In genomic region chr2:85248741-85249524, GRCh38 we compare ENCODE assay signal across 8 cellular contexts.
DNase-seq lines count a peak whose midpoint lies in the region; TF ChIP-seq lines count a peak whose summit lies in the region.

No MANE protein-coding gene starts in this region.

- H3K9me3 ChIP-seq in GM23248 (ENCODE audit: low read depth) (no peaks in the 10 kb centered on the region), WERI-Rb-1 (ENCODE audit: severe bottlenecking) (no peaks in the 10 kb centered on the region), adrenal gland (replicated peaks in 1 of 3) (no peaks in the 10 kb centered on the region)

- H3K9me3 Mint-ChIP-seq in CD14-positive monocyte = peaks cover 0 to 3% (median 0%) of the 10 kb centered on the region in 7 donors

- H3K4me1 ChIP-seq in GM23248 (ENCODE audit: insufficient read depth) (peaks cover 35% of the 10 kb centered on the region), adrenal gland (replicated peaks in 1 of 2) (peaks cover 0 to 14% of the 10 kb centered on the region in 2 donors)

- H3K36me3 Mint-ChIP-seq in CD14-positive monocyte = no peaks in the 10 kb centered on the region

- H3K27ac Mint-ChIP-seq in CD14-positive monocyte = no peak overlapping the region

- no peak overlapping the region for H2AFZ ChIP-seq in GM23248

- DNase-seq in GM23248 (peak; percentile 90), WERI-Rb-1 (no peak), glomerular visceral epithelial cell (ENCODE audit: extremely low spot score) (peak; percentile 51), renal cortical epithelial cell (ENCODE audit: low read depth) (peak; percentile 85), KG1 (lab: John Stamatoyannopoulos, UW) (no peak), CD14-positive monocyte (ENCODE audit: low spot score) (no peak), adrenal gland (no peak), NCI-H345 (lab: John Stamatoyannopoulos, UW) (no peak)

- H3K4me3 ChIP-seq in GM23248 (peak overlapping the region; percentile 36), WERI-Rb-1 (ENCODE audit: low read depth, low read length) (no peak overlapping the region), adrenal gland (no peak overlapping the region)

- in situ Hi-C loops in GM23248 (cut with MboI) = no loop called here

- H3K27me3 Mint-ChIP-seq in CD14-positive monocyte (ENCODE audit: low read depth in 3 of 3) = peaks cover 0 to 7% (median 6%) of the 10 kb centered on the region in 3 donors

- H3K9ac ChIP-seq in GM23248 = no peak overlapping the region

- no peaks in the 10 kb centered on the region for H3K4me1 Mint-ChIP-seq in CD14-positive monocyte

- H3K36me3 ChIP-seq in GM23248 (ENCODE audit: low read depth) (no peaks in the 10 kb centered on the region), WERI-Rb-1 (no peaks in the 10 kb centered on the region), adrenal gland (replicated peaks in 1 of 2) (no peaks in the 10 kb centered on the region)

- peak overlapping the region; percentile 66 for H3K4me2 ChIP-seq in GM23248 (ENCODE audit: unreplicated experiment)

- peaks cover 20% of the 10 kb centered on the region for H3F3A ChIP-seq in GM23248 (ENCODE audit: insufficient read depth)

- H3K27ac ChIP-seq in GM23248 (peak overlapping the region; percentile 38), WERI-Rb-1 (peak overlapping the region; percentile 86), adrenal gland (peak overlapping the region in 1 of 5 donors; percentile 75)

- no peaks in the 10 kb centered on the region for H3K27me3 ChIP-seq in GM23248 (replicated peaks; ENCODE audit: insufficient read depth)
- H3K27me3 ChIP-seq in WERI-Rb-1 (ENCODE audit: insufficient read depth, low read depth, severe bottlenecking) = no peaks in the 10 kb centered on the region
- H3K27me3 ChIP-seq in adrenal gland = no peaks in the 10 kb centered on the region

- TF ChIP-seq CTCF in WERI-Rb-1 (IDR thresholded peaks at IDR 0.05; ENCODE audit: low read depth, low read length) = no peak
- TF ChIP-seq CTCF in CD14-positive monocyte (IDR thresholded peaks at IDR 0.05) = no peak
- TF ChIP-seq CTCF in adrenal gland (IDR thresholded peaks at IDR 0.05) = no peak

- no peak overlapping the region for H3K4me3 Mint-ChIP-seq in CD14-positive monocyte

- 5 to 7% methylated on average over 7 of the region's 7 CpGs for WGBS in GM23248 (ENCODE audit: low coverage in 1 of 2, low lambda C conversion rate in 2 of 2, missing lambda C conversion rate in 2 of 2), 2 experiments
- WGBS in adrenal gland, 4 donors = 41 to 78% (median 69%) methylated on average over 7 of the region's 7 CpGs

- H3K79me2 ChIP-seq in GM23248 (ENCODE audit: insufficient read depth) = no peaks in the 10 kb centered on the region

- H4K20me1 ChIP-seq in GM23248 (ENCODE audit: insufficient read depth) = no peaks in the 10 kb centered on the region

- H3K9me2 ChIP-seq in GM23248 (ENCODE audit: insufficient read depth) = no peaks in the 10 kb centered on the region

- no peak for TF ChIP-seq POLR2A in adrenal gland (IDR thresholded peaks at IDR 0.05)

- intact Hi-C loops in CD14-positive monocyte (cut with micrococcal nuclease) (no loop called here), adrenal gland (cut with DNase I) (no loop called here)

Comparison
In these comparisons a context has a peak if more than half of its experiments do, and no peak if none do; other contexts are left out.
1. DNase-seq: peak in GM23248 (single experiment), glomerular visceral epithelial cell (single experiment) and renal cortical epithelial cell (single experiment); none in WERI-Rb-1 (single experiment), KG1 (single experiment), CD14-positive monocyte (single experiment), adrenal gland (0 of 7) and NCI-H345 (single experiment).